9 cellular contexts compared by ENCODE assay signal in genomic region chr20:44089987-44090674, GRCh38.
DNase-seq lines count a peak whose midpoint lies in the region; ATAC-seq, FAIRE-seq and TF ChIP-seq lines count a peak whose summit lies in the region.
"Had no signal": no experiment of that assay in that cellular context is flagged by ENCODE, and none has a peak within 500 bp of the region (broad histone marks: within the 10 kb centered on the region; RNA-seq: fewer than 3 reads in every experiment).

No MANE protein-coding gene starts in this region.

- DNase-seq in left cardiac atrium = no peak
- no peak for DNase-seq in left ventricle myocardium inferior
- peak; percentile 56 for DNase-seq in NCI-H446 treated with DMSO at 0.1 percent for 48 hours (lab: John Stamatoyannopoulos, UW)
- DNase-seq in fibroblast of gingiva (ENCODE audit: low read depth) = peak; percentile 61
- DNase-seq in urothelium cell line (ENCODE audit: low spot score) = peak; percentile 70
- DNase-seq in NCI-H1694 (lab: John Stamatoyannopoulos, UW) = no peak

- H3K4me1 ChIP-seq in left ventricle myocardium inferior = peaks cover 5% of the 10 kb centered on the region

- no peak for TF ChIP-seq CTCF in left ventricle myocardium inferior (IDR thresholded peaks at IDR 0.05; ENCODE audit: borderline replicate concordance)

- ATAC-seq in left cardiac atrium = peak; percentile 14 to 44
- ATAC-seq in HG02852 (IDR thresholded peaks at IDR 0.05; ENCODE audit: unreplicated experiment) = no peak
- no peak for ATAC-seq in GM21447 (IDR thresholded peaks at IDR 0.05; ENCODE audit: unreplicated experiment)

- intact Hi-C loops in left cardiac atrium (cut with DNase I) = no loop called here
- intact Hi-C loops in left ventricle myocardium inferior (cut with micrococcal nuclease) = no loop called here

- no peaks in the 10 kb centered on the region for H3K36me3 ChIP-seq in left ventricle myocardium inferior

- H3K27ac ChIP-seq in left ventricle myocardium inferior (replicated peaks) = no peak overlapping the region

- peaks cover 25% of the 10 kb centered on the region for H3K27me3 ChIP-seq in left ventricle myocardium inferior (ENCODE audit: low read depth)

- FAIRE-seq in urothelium cell line (lab: Jason Lieb, UNC) = peak; percentile 82
- FAIRE-seq: islet of Langerhans had no signal

- H3K4me3 ChIP-seq in left ventricle myocardium inferior = no peak overlapping the region

- H3K9me3 ChIP-seq in left ventricle myocardium inferior (replicated peaks) = no peaks in the 10 kb centered on the region

Comparison
In these comparisons a context has a peak if more than half of its experiments do, and no peak if none do; other contexts are left out.
1. ATAC-seq: peak in left cardiac atrium (2 of 2); none in HG02852 (single experiment) and GM21447 (single experiment).
2. DNase-seq: peak in NCI-H446 treated with DMSO at 0.1 percent for 48 hours (single experiment), fibroblast of gingiva (single experiment) and urothelium cell line (single experiment); none in left cardiac atrium (single experiment), left ventricle myocardium inferior (single experiment) and NCI-H1694 (single experiment).